Comparison of ENCODE assay signal across 8 cellular contexts in genomic region chr11:119320593-119321524, GRCh38. TPM values are rescaled to one million over a fixed set of nuclear protein-coding genes. Genes with fewer than 3 reads are reported as not detected.
DNase-seq lines count a peak whose midpoint lies in the region; ATAC-seq, FAIRE-seq and TF ChIP-seq lines count a peak whose summit lies in the region.

No MANE protein-coding gene starts in this region.

- H3K27ac ChIP-seq in SJCRH30 (peak overlapping the region; percentile 79), keratinocyte (ENCODE audit: control insufficient read depth, insufficient read depth, low read length) (no peak overlapping the region)

- peak; percentile 44 for TF ChIP-seq POLR2A in GM18526 (IDR thresholded peaks at IDR 0.05; ENCODE audit: extremely low read depth, insufficient read length)

- peak; percentile 53 to 60 for DNase-seq in SJCRH30
- DNase-seq in cardiac fibroblast (ENCODE audit: low read depth in 2 of 2) = peak; percentile 65 to 66
- DNase-seq in keratinocyte (ENCODE audit: low read depth, low spot score) = no peak
- peak; percentile 44 to 70 for DNase-seq in stimulated activated CD4-positive, alpha-beta T cell treated with anti-CD3 and anti-CD28 coated beads, Interleukin-2, amount 100 ng/mL, for 24 hours
- DNase-seq in SKM-1 treated with dmso at 0.1 percent for 144 hours (lab: John Stamatoyannopoulos, UW; ENCODE audit: unreplicated experiment) = no peak
- DNase-seq in GDM1 (lab: John Stamatoyannopoulos, UW) = no peak

- TF ChIP-seq CTCF in cardiac fibroblast (IDR thresholded peaks at IDR 0.05; ENCODE audit: low read depth, low read length) = no peak
- no peak for TF ChIP-seq CTCF in keratinocyte (optimal IDR thresholded peaks at IDR 0.05 in 1 of 3, IDR thresholded peaks at IDR 0.05 in 1 of 3, conservative IDR thresholded peaks at IDR 0.05 in 1 of 3; ENCODE audit: extremely low read depth in 1 of 3, insufficient read depth in 2 of 3, low read length in 3 of 3)

- peak overlapping the region; percentile 71 for H3K9ac ChIP-seq in keratinocyte (ENCODE audit: control insufficient read depth, extremely low read depth, insufficient read depth, low read length)

- no peak for FAIRE-seq in keratinocyte (lab: Jason Lieb, UNC)

- peak overlapping the region; percentile 88 for H3K4me2 ChIP-seq in keratinocyte (ENCODE audit: control insufficient read depth, extremely low read depth, insufficient read depth, low read depth, low read length)

- dilution Hi-C loops in keratinocyte (cut with MboI; ENCODE audit: extremely low pct_ligation_motif_present, low sequenced_read_pairs) = no loop called here

- H2AFZ ChIP-seq in keratinocyte (ENCODE audit: control insufficient read depth, low read length) = peak overlapping the region; percentile 89

- H3K27me3 ChIP-seq in SJCRH30 (no peaks in the 10 kb centered on the region), keratinocyte (ENCODE audit: control insufficient read depth, extremely low read depth, insufficient read depth, low read length) (peaks cover 5% of the 10 kb centered on the region)

- no peaks in the 10 kb centered on the region for H3K9me1 ChIP-seq in keratinocyte (ENCODE audit: control insufficient read depth, extremely low read depth, insufficient read depth, low read length)

- H3K9me3 ChIP-seq in SJCRH30 (replicated peaks) (no peaks in the 10 kb centered on the region), keratinocyte (ENCODE audit: control insufficient read depth, low read depth, low read length) (no peaks in the 10 kb centered on the region)

- H3K36me3 ChIP-seq in SJCRH30 (no peaks in the 10 kb centered on the region), keratinocyte (ENCODE audit: control insufficient read depth in 2 of 2, extremely low read depth in 1 of 2, insufficient read depth in 2 of 2, low read length in 2 of 2) (no peaks in the 10 kb centered on the region)

- peak; percentile 50 for ATAC-seq in HG02870 (IDR thresholded peaks at IDR 0.05; ENCODE audit: unreplicated experiment)

- H3K79me2 ChIP-seq in keratinocyte (ENCODE audit: control insufficient read depth, insufficient read depth, low read length) = no peaks in the 10 kb centered on the region

- peaks cover 15% of the 10 kb centered on the region for H3K4me1 ChIP-seq in SJCRH30
- peaks cover 34% of the 10 kb centered on the region for H3K4me1 ChIP-seq in keratinocyte (ENCODE audit: control insufficient read depth, extremely low read depth, insufficient read depth, low read length)

- peak overlapping the region; percentile 51 for H3K4me3 ChIP-seq in SJCRH30
- H3K4me3 ChIP-seq in cardiac fibroblast (replicated peaks in 1 of 2; ENCODE audit: low read depth in 2 of 2, low read length in 2 of 2) = peak overlapping the region; percentile 22 to 35
- peak overlapping the region; percentile 7 to 71 (median 57) for H3K4me3 ChIP-seq in keratinocyte (ENCODE audit: control insufficient read depth in 2 of 3, extremely low read depth in 1 of 3, insufficient read depth in 2 of 3, low read depth in 1 of 3, low read length in 3 of 3)

- no peaks in the 10 kb centered on the region for H4K20me1 ChIP-seq in keratinocyte (ENCODE audit: control insufficient read depth, extremely low read depth, insufficient read depth, low read length)

RNA-seq across cellular contexts. Expression of gene MCAM, which starts 3.9 kb away (rescaled TPM):
- 30.2 and 31.7 TPM in 2 replicates for total RNA-seq in SJCRH30 (2014; rRNA removed; shearing (Covaris generic))
- polyA plus RNA-seq in keratinocyte = 8.5 to 12.1 TPM (median 10.5 TPM) in 3 replicates
- polyA plus RNA-seq in keratinocyte (2011; ENCODE audit: low read depth) = 0.91 TPM
- polyA plus RNA-seq in keratinocyte (2011; cell fraction: cytosol; rRNA removed) = 2.4 and 4.8 TPM in 2 replicates
- 12.9 and 14.6 TPM in 2 replicates for polyA plus RNA-seq in keratinocyte (2011; cell fraction: nucleus; rRNA removed)
- polyA plus RNA-seq in keratinocyte (2012; ENCODE audit: low replicate concordance) = 0.52 and 7.8 TPM in 2 replicates
- 6.9 to 14.4 TPM (median 11.9 TPM) in 3 replicates for polyA minus RNA-seq in keratinocyte
- polyA minus RNA-seq in keratinocyte (2011; cell fraction: cytosol; rRNA and poly(A)+ RNA removed) = 17.8 TPM
- 13.2 and 24.2 TPM in 2 replicates for polyA minus RNA-seq in keratinocyte (2011; cell fraction: nucleus; rRNA and poly(A)+ RNA removed)

RNA-seq across cellular contexts. Expression of gene RNF26, which starts 13.5 kb away (rescaled TPM):
- total RNA-seq in SJCRH30 (2014; rRNA removed; shearing (Covaris generic)) = 8.3 and 10.4 TPM in 2 replicates
- polyA plus RNA-seq in keratinocyte = 9.1 to 27.7 TPM (median 13.2 TPM) in 3 replicates
- polyA plus RNA-seq in keratinocyte (2011; ENCODE audit: low read depth) = 2.2 TPM
- 13.2 and 16.9 TPM in 2 replicates for polyA plus RNA-seq in keratinocyte (2011; cell fraction: cytosol; rRNA removed)
- 18.1 and 23.2 TPM in 2 replicates for polyA plus RNA-seq in keratinocyte (2011; cell fraction: nucleus; rRNA removed)
- polyA plus RNA-seq in keratinocyte (2012; ENCODE audit: low replicate concordance) = 13.8 and 26.8 TPM in 2 replicates
- 24.4 to 88.9 TPM (median 29.9 TPM) in 3 replicates for polyA minus RNA-seq in keratinocyte
- polyA minus RNA-seq in keratinocyte (2011; cell fraction: cytosol; rRNA and poly(A)+ RNA removed) = 26.1 TPM
- polyA minus RNA-seq in keratinocyte (2011; cell fraction: nucleus; rRNA and poly(A)+ RNA removed) = 15.9 and 21.3 TPM in 2 replicates

RNA-seq across cellular contexts. Expression of gene C1QTNF5, which starts 19.8 kb away (rescaled TPM):
- 0.85 and 2.0 TPM in 2 replicates for total RNA-seq in SJCRH30 (2014; rRNA removed; shearing (Covaris generic))
- 0.04 TPM in 1 of 3 replicates, not detected in the others for polyA plus RNA-seq in keratinocyte
- polyA plus RNA-seq in keratinocyte (2011; ENCODE audit: low read depth) = not detected
- polyA plus RNA-seq in keratinocyte (2011; cell fraction: cytosol; rRNA removed) = 0.06 TPM in 1 of 2 replicates, not detected in the other
- polyA plus RNA-seq in keratinocyte (2011; cell fraction: nucleus; rRNA removed) = not detected in 2 replicates
- polyA plus RNA-seq in keratinocyte (2012; ENCODE audit: low replicate concordance) = not detected in 2 replicates
- polyA minus RNA-seq in keratinocyte = not detected in 3 replicates
- not detected for polyA minus RNA-seq in keratinocyte (2011; cell fraction: cytosol; rRNA and poly(A)+ RNA removed)
- not detected in 2 replicates for polyA minus RNA-seq in keratinocyte (2011; cell fraction: nucleus; rRNA and poly(A)+ RNA removed)

RNA-seq across cellular contexts. Expression of gene MFRP, which starts 25.6 kb away (rescaled TPM):
- not detected in 2 replicates for total RNA-seq in SJCRH30 (2014; rRNA removed; shearing (Covaris generic))
- not detected in 3 replicates for polyA plus RNA-seq in keratinocyte
- polyA plus RNA-seq in keratinocyte (2011; ENCODE audit: low read depth) = not detected
- not detected in 2 replicates for polyA plus RNA-seq in keratinocyte (2011; cell fraction: cytosol; rRNA removed)
- not detected in 2 replicates for polyA plus RNA-seq in keratinocyte (2011; cell fraction: nucleus; rRNA removed)
- polyA plus RNA-seq in keratinocyte (2012; ENCODE audit: low replicate concordance) = not detected in 2 replicates
- polyA minus RNA-seq in keratinocyte = not detected in 3 replicates
- polyA minus RNA-seq in keratinocyte (2011; cell fraction: cytosol; rRNA and poly(A)+ RNA removed) = not detected
- not detected in 2 replicates for polyA minus RNA-seq in keratinocyte (2011; cell fraction: nucleus; rRNA and poly(A)+ RNA removed)

Comparison
In these comparisons a context has a peak if more than half of its experiments do, and no peak if none do; other contexts are left out.
1. DNase-seq: peak in SJCRH30 (2 of 2), cardiac fibroblast (2 of 2) and stimulated activated CD4-positive, alpha-beta T cell treated with anti-CD3 and anti-CD28 coated beads, Interleukin-2, amount 100 ng/mL, for 24 hours (2 of 2); none in keratinocyte (single experiment), SKM-1 treated with dmso at 0.1 percent for 144 hours (single experiment) and GDM1 (single experiment).
2. Peak in every context shown above with its lines, with median percentiles within 50 percentile points of each other: H3K4me3 ChIP-seq.